ENCODE assay signal across 25 cellular contexts in the genomic region with DNA sequence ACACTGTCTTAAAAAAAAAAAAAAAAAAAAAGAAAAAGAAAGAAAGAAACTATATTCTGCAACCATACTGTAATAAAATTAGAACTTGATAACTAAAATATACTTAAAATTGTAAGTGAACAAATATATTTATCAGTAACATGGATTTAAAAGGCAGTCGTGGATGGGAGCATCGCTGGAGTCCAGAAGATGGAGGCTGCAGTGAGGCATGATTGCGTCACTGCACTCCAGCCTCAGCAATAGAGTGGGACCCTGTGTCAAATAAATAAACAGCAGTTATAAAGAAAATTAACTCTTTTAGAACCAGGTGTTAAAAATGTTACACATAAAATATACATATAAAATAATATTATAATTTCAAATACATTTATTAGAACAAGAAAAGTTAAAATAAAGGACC. TPM values are rescaled to one million over a fixed set of nuclear protein-coding genes. Genes with fewer than 3 reads are reported as not detected.
"Had no signal": no experiment of that assay in that cellular context is flagged by ENCODE, and none has a peak within 500 bp of the region (broad histone marks: within the 10 kb centered on the region; RNA-seq: fewer than 3 reads in every experiment).

No MANE protein-coding gene starts in this region.

- H3K27me3 ChIP-seq: foreskin keratinocyte, tibial artery had no signal

- ATAC-seq: activated T-helper 17 cell treated with anti-CD3 and anti-CD28 coated beads, Interleukin-2, amount 50 U/mL, for 72 hours; foreskin keratinocyte; left cardiac atrium; naive thymus-derived CD4-positive, alpha-beta T cell; stimulated activated naive CD8-positive, alpha-beta T cell treated with anti-CD3 and anti-CD28 coated beads, Interleukin-15, Interleukin-2, amounts not matched to agents 100 U/mL and 50 U/mL, for 24 hours had no signal

- DNase-seq: activated B cell treated with CpG ODN at 0.5 μM for 24 hours; activated CD4-positive, alpha-beta memory T cell treated with anti-CD3 and anti-CD28 coated beads, Interleukin-2, amount 10 ng/mL, durations not matched to agents 7 days and 5 days; activated CD4-positive, alpha-beta T cell treated with anti-CD3 and anti-CD28 coated beads for 48 hours; activated naive CD4-positive, alpha-beta T cell; activated T-cell treated with anti-CD3 and anti-CD28 coated beads, Interleukin-2, amount 50 U/mL, for 1 hour; aorta; brain microvascular endothelial cell; central memory CD4-positive, alpha-beta T cell; endodermal cell; foreskin keratinocyte; glutamatergic neuron; hippocampal formation; left cardiac atrium; mesenchymal stem cell; naive thymus-derived CD4-positive, alpha-beta T cell; stimulated activated CD4-positive, alpha-beta T cell treated with anti-CD3 and anti-CD28 coated beads, Interleukin-12 subunit alpha, Interleukin-12 subunit beta, amount 100 ng/mL, for 4 hours; stimulated activated CD4-positive, alpha-beta T cell treated with anti-CD3 and anti-CD28 coated beads, Interleukin-1b, Interleukin-23, amount 100 ng/mL, for 48 hours; stimulated activated CD8-positive, alpha-beta memory T cell treated with anti-CD3 and anti-CD28 coated beads, Interleukin-4, amount 100 ng/mL, for 48 hours; stimulated activated naive CD8-positive, alpha-beta T cell treated with anti-CD3 and anti-CD28 coated beads, Interleukin-15, Interleukin-2, amounts not matched to agents 100 U/mL and 50 U/mL, for 24 hours; substantia nigra; tibial artery had no signal

- H3K4me2 ChIP-seq: neural progenitor cell had no signal

- H3K9ac ChIP-seq: neural progenitor cell had no signal

- H3K4me3 ChIP-seq: neural progenitor cell, tibial artery had no signal

- H3K27ac ChIP-seq: brain microvascular endothelial cell, epithelial cell of prostate, neural progenitor cell, tibial artery had no signal

- H2AFZ ChIP-seq: neural progenitor cell had no signal

- H3K36me3 ChIP-seq: brain microvascular endothelial cell, neural progenitor cell had no signal

- H3K9me3 ChIP-seq: tibial artery had no signal

RNA-seq across cellular contexts. Expression of a gene that starts 8.7 kb away (rescaled TPM):
- total RNA-seq: endodermal cell, progenitor cell of endocrine pancreas had no signal

RNA-seq across cellular contexts. Expression of a gene that starts 45.9 kb away (rescaled TPM):
- total RNA-seq: endodermal cell, progenitor cell of endocrine pancreas had no signal
